1 cellular context compared by ENCODE assay signal in the genomic region with DNA sequence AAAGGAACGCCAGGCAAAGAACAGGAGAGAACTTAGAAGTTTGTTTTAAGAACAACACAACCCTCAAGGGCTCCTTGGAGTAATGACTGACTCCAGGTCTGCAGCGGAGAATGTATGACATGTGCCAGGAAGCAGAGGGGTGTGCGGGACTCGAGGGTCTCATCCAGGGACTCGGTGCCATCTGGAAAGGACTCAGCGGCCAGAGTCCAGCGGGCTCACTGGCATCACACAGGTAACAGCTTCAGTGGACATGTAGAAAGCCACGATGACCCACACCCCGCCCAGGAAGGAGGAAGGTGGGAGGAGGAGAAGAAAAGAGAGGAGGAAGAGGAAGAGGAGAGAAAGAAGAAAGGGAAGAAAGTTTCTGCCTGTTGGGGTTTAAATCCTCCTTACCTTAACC.
TF ChIP-seq lines count a peak whose summit lies in the region.

No MANE protein-coding gene starts in this region.

TF ChIP-seq in H1, 55 proteins besides CTCF, POLR2A, EP300 and RAD21:
- no peak for TF ChIP-seq CBX5 (IDR thresholded peaks at IDR 0.05; ENCODE audit: low read depth, low read length)
- TF ChIP-seq KDM5A (IDR thresholded peaks at IDR 0.05; ENCODE audit: low read length) = no peak
- TF ChIP-seq, protein P1, sequence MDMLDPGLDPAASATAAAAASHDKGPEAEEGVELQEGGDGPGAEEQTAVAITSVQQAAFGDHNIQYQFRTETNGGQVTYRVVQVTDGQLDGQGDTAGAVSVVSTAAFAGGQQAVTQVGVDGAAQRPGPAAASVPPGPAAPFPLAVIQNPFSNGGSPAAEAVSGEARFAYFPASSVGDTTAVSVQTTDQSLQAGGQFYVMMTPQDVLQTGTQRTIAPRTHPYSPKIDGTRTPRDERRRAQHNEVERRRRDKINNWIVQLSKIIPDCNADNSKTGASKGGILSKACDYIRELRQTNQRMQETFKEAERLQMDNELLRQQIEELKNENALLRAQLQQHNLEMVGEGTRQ (IDR thresholded peaks at IDR 0.05; ENCODE audit: low read length) = no peak
- TF ChIP-seq SP1 (IDR thresholded peaks at IDR 0.05; ENCODE audit: low read depth, low read length) = no peak
- no peak for TF ChIP-seq EZH2 (IDR thresholded peaks at IDR 0.05; ENCODE audit: low read depth, low read length, severe bottlenecking)
- TF ChIP-seq GABPA (IDR thresholded peaks at IDR 0.05; ENCODE audit: borderline replicate concordance, insufficient read depth, low read length) = no peak
- no peak for TF ChIP-seq EGR1 (IDR thresholded peaks at IDR 0.05; ENCODE audit: borderline replicate concordance, low read depth, low read length)
- no peak for TF ChIP-seq CHD1 (IDR thresholded peaks at IDR 0.05; ENCODE audit: low read depth, low read length)
- TF ChIP-seq, protein P2, sequence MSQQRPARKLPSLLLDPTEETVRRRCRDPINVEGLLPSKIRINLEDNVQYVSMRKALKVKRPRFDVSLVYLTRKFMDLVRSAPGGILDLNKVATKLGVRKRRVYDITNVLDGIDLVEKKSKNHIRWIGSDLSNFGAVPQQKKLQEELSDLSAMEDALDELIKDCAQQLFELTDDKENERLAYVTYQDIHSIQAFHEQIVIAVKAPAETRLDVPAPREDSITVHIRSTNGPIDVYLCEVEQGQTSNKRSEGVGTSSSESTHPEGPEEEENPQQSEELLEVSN (IDR thresholded peaks at IDR 0.05) = no peak
- no peak for TF ChIP-seq TBP (IDR thresholded peaks at IDR 0.05; ENCODE audit: low read depth, low read length)
- TF ChIP-seq MAFK (IDR thresholded peaks at IDR 0.05; ENCODE audit: low read depth, low read length) = no peak
- TF ChIP-seq CREB1 (IDR thresholded peaks at IDR 0.05) = no peak
- no peak for TF ChIP-seq ASH2L (IDR thresholded peaks at IDR 0.05; ENCODE audit: low read length)
- no peak for TF ChIP-seq PHF8 (conservative IDR thresholded peaks at IDR 0.05; ENCODE audit: low read depth, low read length)
- no peak for TF ChIP-seq RNF2 (IDR thresholded peaks at IDR 0.05; ENCODE audit: borderline replicate concordance, low read depth, low read length, missing control alignments, poor library complexity, severe bottlenecking)
- no peak for TF ChIP-seq SIRT6 (IDR thresholded peaks at IDR 0.05; ENCODE audit: low read length)
- TF ChIP-seq, protein P3, sequence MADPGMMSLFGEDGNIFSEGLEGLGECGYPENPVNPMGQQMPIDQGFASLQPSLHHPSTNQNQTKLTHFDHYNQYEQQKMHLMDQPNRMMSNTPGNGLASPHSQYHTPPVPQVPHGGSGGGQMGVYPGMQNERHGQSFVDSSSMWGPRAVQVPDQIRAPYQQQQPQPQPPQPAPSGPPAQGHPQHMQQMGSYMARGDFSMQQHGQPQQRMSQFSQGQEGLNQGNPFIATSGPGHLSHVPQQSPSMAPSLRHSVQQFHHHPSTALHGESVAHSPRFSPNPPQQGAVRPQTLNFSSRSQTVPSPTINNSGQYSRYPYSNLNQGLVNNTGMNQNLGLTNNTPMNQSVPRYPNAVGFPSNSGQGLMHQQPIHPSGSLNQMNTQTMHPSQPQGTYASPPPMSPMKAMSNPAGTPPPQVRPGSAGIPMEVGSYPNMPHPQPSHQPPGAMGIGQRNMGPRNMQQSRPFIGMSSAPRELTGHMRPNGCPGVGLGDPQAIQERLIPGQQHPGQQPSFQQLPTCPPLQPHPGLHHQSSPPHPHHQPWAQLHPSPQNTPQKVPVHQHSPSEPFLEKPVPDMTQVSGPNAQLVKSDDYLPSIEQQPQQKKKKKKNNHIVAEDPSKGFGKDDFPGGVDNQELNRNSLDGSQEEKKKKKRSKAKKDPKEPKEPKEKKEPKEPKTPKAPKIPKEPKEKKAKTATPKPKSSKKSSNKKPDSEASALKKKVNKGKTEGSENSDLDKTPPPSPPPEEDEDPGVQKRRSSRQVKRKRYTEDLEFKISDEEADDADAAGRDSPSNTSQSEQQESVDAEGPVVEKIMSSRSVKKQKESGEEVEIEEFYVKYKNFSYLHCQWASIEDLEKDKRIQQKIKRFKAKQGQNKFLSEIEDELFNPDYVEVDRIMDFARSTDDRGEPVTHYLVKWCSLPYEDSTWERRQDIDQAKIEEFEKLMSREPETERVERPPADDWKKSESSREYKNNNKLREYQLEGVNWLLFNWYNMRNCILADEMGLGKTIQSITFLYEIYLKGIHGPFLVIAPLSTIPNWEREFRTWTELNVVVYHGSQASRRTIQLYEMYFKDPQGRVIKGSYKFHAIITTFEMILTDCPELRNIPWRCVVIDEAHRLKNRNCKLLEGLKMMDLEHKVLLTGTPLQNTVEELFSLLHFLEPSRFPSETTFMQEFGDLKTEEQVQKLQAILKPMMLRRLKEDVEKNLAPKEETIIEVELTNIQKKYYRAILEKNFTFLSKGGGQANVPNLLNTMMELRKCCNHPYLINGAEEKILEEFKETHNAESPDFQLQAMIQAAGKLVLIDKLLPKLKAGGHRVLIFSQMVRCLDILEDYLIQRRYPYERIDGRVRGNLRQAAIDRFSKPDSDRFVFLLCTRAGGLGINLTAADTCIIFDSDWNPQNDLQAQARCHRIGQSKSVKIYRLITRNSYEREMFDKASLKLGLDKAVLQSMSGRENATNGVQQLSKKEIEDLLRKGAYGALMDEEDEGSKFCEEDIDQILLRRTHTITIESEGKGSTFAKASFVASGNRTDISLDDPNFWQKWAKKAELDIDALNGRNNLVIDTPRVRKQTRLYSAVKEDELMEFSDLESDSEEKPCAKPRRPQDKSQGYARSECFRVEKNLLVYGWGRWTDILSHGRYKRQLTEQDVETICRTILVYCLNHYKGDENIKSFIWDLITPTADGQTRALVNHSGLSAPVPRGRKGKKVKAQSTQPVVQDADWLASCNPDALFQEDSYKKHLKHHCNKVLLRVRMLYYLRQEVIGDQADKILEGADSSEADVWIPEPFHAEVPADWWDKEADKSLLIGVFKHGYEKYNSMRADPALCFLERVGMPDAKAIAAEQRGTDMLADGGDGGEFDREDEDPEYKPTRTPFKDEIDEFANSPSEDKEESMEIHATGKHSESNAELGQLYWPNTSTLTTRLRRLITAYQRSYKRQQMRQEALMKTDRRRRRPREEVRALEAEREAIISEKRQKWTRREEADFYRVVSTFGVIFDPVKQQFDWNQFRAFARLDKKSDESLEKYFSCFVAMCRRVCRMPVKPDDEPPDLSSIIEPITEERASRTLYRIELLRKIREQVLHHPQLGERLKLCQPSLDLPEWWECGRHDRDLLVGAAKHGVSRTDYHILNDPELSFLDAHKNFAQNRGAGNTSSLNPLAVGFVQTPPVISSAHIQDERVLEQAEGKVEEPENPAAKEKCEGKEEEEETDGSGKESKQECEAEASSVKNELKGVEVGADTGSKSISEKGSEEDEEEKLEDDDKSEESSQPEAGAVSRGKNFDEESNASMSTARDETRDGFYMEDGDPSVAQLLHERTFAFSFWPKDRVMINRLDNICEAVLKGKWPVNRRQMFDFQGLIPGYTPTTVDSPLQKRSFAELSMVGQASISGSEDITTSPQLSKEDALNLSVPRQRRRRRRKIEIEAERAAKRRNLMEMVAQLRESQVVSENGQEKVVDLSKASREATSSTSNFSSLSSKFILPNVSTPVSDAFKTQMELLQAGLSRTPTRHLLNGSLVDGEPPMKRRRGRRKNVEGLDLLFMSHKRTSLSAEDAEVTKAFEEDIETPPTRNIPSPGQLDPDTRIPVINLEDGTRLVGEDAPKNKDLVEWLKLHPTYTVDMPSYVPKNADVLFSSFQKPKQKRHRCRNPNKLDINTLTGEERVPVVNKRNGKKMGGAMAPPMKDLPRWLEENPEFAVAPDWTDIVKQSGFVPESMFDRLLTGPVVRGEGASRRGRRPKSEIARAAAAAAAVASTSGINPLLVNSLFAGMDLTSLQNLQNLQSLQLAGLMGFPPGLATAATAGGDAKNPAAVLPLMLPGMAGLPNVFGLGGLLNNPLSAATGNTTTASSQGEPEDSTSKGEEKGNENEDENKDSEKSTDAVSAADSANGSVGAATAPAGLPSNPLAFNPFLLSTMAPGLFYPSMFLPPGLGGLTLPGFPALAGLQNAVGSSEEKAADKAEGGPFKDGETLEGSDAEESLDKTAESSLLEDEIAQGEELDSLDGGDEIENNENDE (IDR thresholded peaks at IDR 0.05; ENCODE audit: insufficient replicate concordance, low read length) = no peak
- TF ChIP-seq FOSL1 (IDR thresholded peaks at IDR 0.05; ENCODE audit: insufficient read depth, low read depth, low read length) = no peak
- no peak for TF ChIP-seq SAP30 (IDR thresholded peaks at IDR 0.05; ENCODE audit: insufficient read depth, insufficient replicate concordance, low read length)
- no peak for TF ChIP-seq SRF (IDR thresholded peaks at IDR 0.05; ENCODE audit: low read depth, low read length)
TF ChIP-seq in H1: peak in this region for 0.
